Comparison of ENCODE assay signal across 8 cellular contexts in the genomic region with DNA sequence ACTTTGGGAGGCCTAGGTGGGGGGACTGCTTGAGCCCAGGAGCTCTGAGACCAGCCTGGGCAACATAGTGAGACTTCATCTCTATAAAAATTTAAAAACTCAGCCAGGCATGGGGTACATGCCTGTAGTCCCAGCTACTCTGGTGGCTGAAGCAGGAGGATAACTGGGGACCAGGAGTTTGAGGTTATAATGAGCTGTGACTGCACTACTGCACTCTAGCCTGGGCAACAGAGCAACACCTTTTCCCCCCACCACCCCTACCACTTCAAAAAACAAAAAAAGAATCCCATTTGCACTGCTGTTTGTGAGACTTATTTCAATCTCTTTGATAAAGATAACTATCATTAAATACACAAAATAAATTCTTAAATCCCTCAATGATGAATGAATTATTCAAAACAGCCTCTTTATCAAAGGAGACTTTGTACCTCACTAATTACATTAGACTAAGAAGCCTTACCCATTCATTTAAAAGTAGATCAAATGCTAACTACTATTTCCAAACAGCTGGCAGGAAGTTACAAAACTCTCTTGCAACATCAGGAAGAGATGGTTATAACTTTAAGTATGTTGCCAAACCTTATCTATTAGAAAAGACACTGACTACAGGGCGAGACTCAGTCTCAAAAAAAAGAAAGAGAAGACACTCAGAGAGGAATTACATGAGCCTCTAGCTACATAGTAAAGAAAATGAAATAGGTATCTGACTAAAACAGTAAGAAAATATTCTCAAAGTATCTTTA. TPM values are rescaled to one million over a fixed set of nuclear protein-coding genes. Genes with fewer than 3 reads are reported as not detected.
DNase-seq lines count a peak whose midpoint lies in the region; ATAC-seq and TF ChIP-seq lines count a peak whose summit lies in the region.

No MANE protein-coding gene starts in this region.

- TF ChIP-seq CTCF in fibroblast of mammary gland (conservative IDR thresholded peaks at IDR 0.05; ENCODE audit: control insufficient read depth, insufficient read depth, low read depth, low read length) (no peak), esophagus squamous epithelium (IDR thresholded peaks at IDR 0.05) (no peak)

- peaks cover 5 to 44% (median 18%) of the 10 kb centered on the region in 3 donors for H3K4me1 ChIP-seq in esophagus squamous epithelium

- H3K36me3 ChIP-seq in esophagus squamous epithelium = no peaks in the 10 kb centered on the region

- peaks cover 38% of the 10 kb centered on the region for H3K4me1 Mint-ChIP-seq in activated T-helper 1 cell treated with anti-CD3 and anti-CD28 coated beads, Interleukin-12 subunit alpha, Interleukin-12 subunit beta, Interleukin-2, Interleukin-4 antibody, amounts not matched to agents 30 ng/mL and 10 ng/mL and 1 ng/mL, durations not matched to agents 14 hours and 24 hours and 36 hours (ENCODE audit: low read depth)

- intact Hi-C loops in sciatic nerve (cut with DNase I) = no loop called here
- intact Hi-C loops in esophagus squamous epithelium (cut with DNase I) = no loop called here
- intact Hi-C loops in activated T-helper 1 cell treated with anti-CD3 and anti-CD28 coated beads, Interleukin-12 subunit alpha, Interleukin-12 subunit beta, Interleukin-2, Interleukin-4 antibody, amounts not matched to agents 30 ng/mL and 10 ng/mL and 1 ng/mL, durations not matched to agents 14 hours and 24 hours and 36 hours (cut with micrococcal nuclease) = no loop called here

- H3K27me3 Mint-ChIP-seq in activated T-helper 1 cell treated with anti-CD3 and anti-CD28 coated beads, Interleukin-12 subunit alpha, Interleukin-12 subunit beta, Interleukin-2, Interleukin-4 antibody, amounts not matched to agents 30 ng/mL and 10 ng/mL and 1 ng/mL, durations not matched to agents 14 hours and 24 hours and 36 hours (ENCODE audit: insufficient read depth) = no peaks in the 10 kb centered on the region

- peaks cover 5% of the 10 kb centered on the region for H3K36me3 Mint-ChIP-seq in activated T-helper 1 cell treated with anti-CD3 and anti-CD28 coated beads, Interleukin-12 subunit alpha, Interleukin-12 subunit beta, Interleukin-2, Interleukin-4 antibody, amounts not matched to agents 30 ng/mL and 10 ng/mL and 1 ng/mL, durations not matched to agents 14 hours and 24 hours and 36 hours (ENCODE audit: low read depth)

- DNase-seq in RPMI7951 (ENCODE audit: low read depth) (peak; percentile 42), fibroblast of mammary gland (ENCODE audit: low read depth) (peak; percentile 82), sciatic nerve (ENCODE audit: low spot score) (no peak), DMS79 (lab: John Stamatoyannopoulos, UW) (no peak), esophagus squamous epithelium (lab: John Stamatoyannopoulos, UW) (no peak), NCI-H146 treated with DMSO at 0.1 percent for 48 hours (lab: John Stamatoyannopoulos, UW; ENCODE audit: unreplicated experiment) (no peak)
- DNase-seq in activated T-helper 1 cell treated with anti-CD3 and anti-CD28 coated beads, Interleukin-12 subunit alpha, Interleukin-12 subunit beta, Interleukin-2, Interleukin-4 antibody, amounts not matched to agents 30 ng/mL and 10 ng/mL and 1 ng/mL, durations not matched to agents 14 hours and 24 hours and 36 hours (ENCODE audit: low spot score) = no peak

- H3K4me3 Mint-ChIP-seq in activated T-helper 1 cell treated with anti-CD3 and anti-CD28 coated beads, Interleukin-12 subunit alpha, Interleukin-12 subunit beta, Interleukin-2, Interleukin-4 antibody, amounts not matched to agents 30 ng/mL and 10 ng/mL and 1 ng/mL, durations not matched to agents 14 hours and 24 hours and 36 hours = no peak overlapping the region

- H3K9me3 Mint-ChIP-seq in activated T-helper 1 cell treated with anti-CD3 and anti-CD28 coated beads, Interleukin-12 subunit alpha, Interleukin-12 subunit beta, Interleukin-2, Interleukin-4 antibody, amounts not matched to agents 30 ng/mL and 10 ng/mL and 1 ng/mL, durations not matched to agents 14 hours and 24 hours and 36 hours = peaks cover 4% of the 10 kb centered on the region

- no peak overlapping the region for H3K4me3 ChIP-seq in fibroblast of mammary gland (ENCODE audit: control insufficient read depth, low read depth, low read length)
- no peak overlapping the region for H3K4me3 ChIP-seq in esophagus squamous epithelium

- no peak for TF ChIP-seq POLR2A in esophagus squamous epithelium (IDR thresholded peaks at IDR 0.05)

- 6 to 23% methylated on average over 1 of the region's 1 CpG for WGBS in esophagus squamous epithelium, 2 donors

- H3K27ac ChIP-seq in esophagus squamous epithelium = peak overlapping the region in 2 of 4 donors; percentile 26 to 34

- ATAC-seq in GM18868 (IDR thresholded peaks at IDR 0.05; ENCODE audit: unreplicated experiment) (peak; percentile 14), sciatic nerve (peak; percentile 96)

- H3K9me3 ChIP-seq in esophagus squamous epithelium = peaks cover 0 to 5% (median 0%) of the 10 kb centered on the region in 3 donors

- no peak overlapping the region for H3K27ac Mint-ChIP-seq in activated T-helper 1 cell treated with anti-CD3 and anti-CD28 coated beads, Interleukin-12 subunit alpha, Interleukin-12 subunit beta, Interleukin-2, Interleukin-4 antibody, amounts not matched to agents 30 ng/mL and 10 ng/mL and 1 ng/mL, durations not matched to agents 14 hours and 24 hours and 36 hours

- no peaks in the 10 kb centered on the region for H3K27me3 ChIP-seq in esophagus squamous epithelium

RNA-seq across cellular contexts. Expression of a gene that starts 14.7 kb away (rescaled TPM):
- total RNA-seq in RPMI7951 (2014; rRNA removed; shearing (Covaris generic)) = 23.1 and 27.6 TPM in 2 replicates
- 40.4 TPM for total RNA-seq in sciatic nerve
- 10 to 100 TPM in 3 of 4 donors, 1 to 10 TPM in 1; 7.1 to 21.9 (median 13.5) TPM for total RNA-seq in esophagus squamous epithelium
- 72.6 and 74.6 TPM in 2 replicates for total RNA-seq in activated T-helper 1 cell treated with anti-CD3 and anti-CD28 coated beads, Interleukin-12 subunit alpha, Interleukin-12 subunit beta, Interleukin-2, Interleukin-4 antibody, amounts not matched to agents 30 ng/mL and 10 ng/mL and 1 ng/mL, durations not matched to agents 14 hours and 24 hours and 36 hours

Comparison
In these comparisons a context has a peak if more than half of its experiments do, and no peak if none do; other contexts are left out.
1. DNase-seq: peak in RPMI7951 (single experiment) and fibroblast of mammary gland (single experiment); none in sciatic nerve (single experiment), DMS79 (single experiment), esophagus squamous epithelium (single experiment), activated T-helper 1 cell treated with anti-CD3 and anti-CD28 coated beads, Interleukin-12 subunit alpha, Interleukin-12 subunit beta, Interleukin-2, Interleukin-4 antibody, amounts not matched to agents 30 ng/mL and 10 ng/mL and 1 ng/mL, durations not matched to agents 14 hours and 24 hours and 36 hours (single experiment) and NCI-H146 treated with DMSO at 0.1 percent for 48 hours (single experiment).